1 cellular context compared by ENCODE assay signal in genomic region chr17:17906418-17907215, GRCh38.
TF ChIP-seq lines count a peak whose summit lies in the region.

No MANE protein-coding gene starts in this region.

TF ChIP-seq in H1, 55 proteins besides CTCF, POLR2A, EP300 and RAD21:
- TF ChIP-seq USF2 (IDR thresholded peaks at IDR 0.05; ENCODE audit: low read length) = no peak
